In the genomic region with DNA sequence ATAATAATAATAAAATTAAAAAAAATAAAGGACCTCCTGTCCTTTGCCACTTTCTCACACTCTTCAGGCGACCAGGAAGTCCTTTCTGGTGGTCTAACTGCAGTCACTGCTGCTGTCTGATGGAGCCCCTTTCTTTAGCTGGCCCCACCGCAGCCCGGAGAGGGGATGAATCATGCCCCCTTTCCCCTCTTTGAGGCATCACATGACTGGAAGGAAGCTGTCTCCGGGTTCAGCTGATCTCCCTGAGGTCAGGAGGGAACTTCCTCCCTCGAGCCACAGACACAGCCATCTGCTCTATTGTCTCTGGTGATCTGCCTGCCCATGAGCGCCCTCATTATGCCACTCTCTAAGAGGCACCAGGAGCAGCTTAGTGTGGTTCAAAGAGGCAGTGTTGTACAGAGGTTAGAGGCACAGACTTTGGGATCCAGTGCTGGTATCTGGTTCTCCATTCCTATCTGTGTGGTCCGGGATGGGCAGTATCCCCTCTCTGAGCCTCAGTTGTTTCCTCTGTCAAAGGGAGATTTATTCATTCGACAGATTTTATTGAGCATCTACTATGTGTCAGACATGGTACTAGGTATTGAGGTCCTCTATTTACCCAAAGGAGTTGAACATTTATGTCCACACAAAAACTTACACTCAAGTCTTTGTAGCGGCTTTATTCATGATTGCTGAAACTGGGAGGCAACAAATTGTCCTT, we compare ENCODE assay signal across 8 cellular contexts. TPM values are rescaled to one million over a fixed set of nuclear protein-coding genes. Genes with fewer than 3 reads are reported as not detected.
DNase-seq lines count a peak whose midpoint lies in the region; ATAC-seq and TF ChIP-seq lines count a peak whose summit lies in the region.

No MANE protein-coding gene starts in this region.

- H3K4me3 ChIP-seq in NB4 (ENCODE audit: low read depth, low read length), result peak overlapping the region; percentile 38

- H3K27ac ChIP-seq in CD4-positive, alpha-beta T cell (ENCODE audit: low read depth, low read length), result peak overlapping the region; percentile 60

- peaks cover 38% of the 10 kb centered on the region for H3K36me3 Mint-ChIP-seq in CD4-positive, alpha-beta T cell (ENCODE audit: low read depth)
- peaks cover 30% of the 10 kb centered on the region for H3K36me3 Mint-ChIP-seq in activated CD8-positive, alpha-beta memory T cell treated with anti-CD3 and anti-CD28 coated beads, Interleukin-2, amount 10 ng/mL, durations not matched to agents 7 days and 5 days

- no peaks in the 10 kb centered on the region for H3K27me3 ChIP-seq in CD4-positive, alpha-beta T cell (ENCODE audit: control insufficient read depth, insufficient read depth, low read length)

- H3K9me3 ChIP-seq in CD4-positive, alpha-beta T cell (ENCODE audit: control insufficient read depth, low read length), result no peaks in the 10 kb centered on the region

- CTCF ChIA-PET in CD4-positive, alpha-beta T cell (lab: Charles Lee), result interaction anchor here (1.0 to 3.8 kb wide), 10 partner anchors 10 to 169 kb away, joined by 3 to 18 read pairs (median 6); partner anchors contain the start of genes SH2D3A, TRIP10 and VAV1
- CTCF ChIA-PET in activated CD8-positive, alpha-beta memory T cell treated with anti-CD3 and anti-CD28 coated beads, Interleukin-2, amount 10 ng/mL, durations not matched to agents 7 days and 5 days (lab: Charles Lee), result interaction anchor here (1.0 to 5.5 kb wide), 10 partner anchors 10 to 409 kb away, joined by 3 to 46 read pairs (median 4); partner anchors contain the start of genes GPR108, GTF2F1 and VAV1

- TF ChIP-seq POLR2A in NB4 (IDR thresholded peaks at IDR 0.05; ENCODE audit: extremely low read depth, insufficient read length), result no peak

- H3K9me3 Mint-ChIP-seq in CD4-positive, alpha-beta T cell, result no peaks in the 10 kb centered on the region
- no peaks in the 10 kb centered on the region for H3K9me3 Mint-ChIP-seq in activated CD8-positive, alpha-beta memory T cell treated with anti-CD3 and anti-CD28 coated beads, Interleukin-2, amount 10 ng/mL, durations not matched to agents 7 days and 5 days (ENCODE audit: low read depth)

- no peak for TF ChIP-seq CTCF in CD4-positive, alpha-beta T cell (IDR thresholded peaks at IDR 0.05)
- TF ChIP-seq CTCF in NB4 (IDR thresholded peaks at IDR 0.05; ENCODE audit: low read depth, low read length), result peak; percentile 16

- peak overlapping the region; percentile 88 for H3K4me3 Mint-ChIP-seq in CD4-positive, alpha-beta T cell
- H3K4me3 Mint-ChIP-seq in activated CD8-positive, alpha-beta memory T cell treated with anti-CD3 and anti-CD28 coated beads, Interleukin-2, amount 10 ng/mL, durations not matched to agents 7 days and 5 days, result peak overlapping the region; percentile 78

- DNase-seq in CD4-positive, alpha-beta T cell, result peak in 9 of 10 experiments; percentile 38 to 68 (median 48)
- DNase-seq in NB4 (ENCODE audit: low read depth) (peak; percentile 94), Right ventricle myocardium inferior (ENCODE audit: missing footprints) (no peak), DMS79 treated with DMSO at 0.1 percent for 48 hours (lab: John Stamatoyannopoulos, UW) (no peak), SW 1271 (lab: John Stamatoyannopoulos, UW) (no peak)
- peak; percentile 89 for DNase-seq in activated CD8-positive, alpha-beta memory T cell treated with anti-CD3 and anti-CD28 coated beads, Interleukin-2, amount 10 ng/mL, durations not matched to agents 7 days and 5 days
- DNase-seq in stimulated activated CD4-positive, alpha-beta T cell treated with anti-CD3 and anti-CD28 coated beads, TNF-alpha, amount 100 ng/mL, for 24 hours (ENCODE audit: low read depth in 3 of 3), result peak; percentile 41 to 73 (median 45)

- ATAC-seq in CD4-positive, alpha-beta T cell (ENCODE audit: poor library complexity), result peak; percentile 15
- peak; percentile 49 for ATAC-seq in GM21528 (IDR thresholded peaks at IDR 0.05; ENCODE audit: low FRiP score, unreplicated experiment)
- peak; percentile 59 for ATAC-seq in activated CD8-positive, alpha-beta memory T cell treated with anti-CD3 and anti-CD28 coated beads, Interleukin-2, amount 10 ng/mL, durations not matched to agents 7 days and 5 days
- peak; percentile 81 for ATAC-seq in Right ventricle myocardium inferior

- H3K4me1 Mint-ChIP-seq in CD4-positive, alpha-beta T cell (ENCODE audit: low read depth), result peaks cover 68% of the 10 kb centered on the region
- peaks cover 49% of the 10 kb centered on the region for H3K4me1 Mint-ChIP-seq in activated CD8-positive, alpha-beta memory T cell treated with anti-CD3 and anti-CD28 coated beads, Interleukin-2, amount 10 ng/mL, durations not matched to agents 7 days and 5 days

- no peaks in the 10 kb centered on the region for H3K27me3 Mint-ChIP-seq in CD4-positive, alpha-beta T cell
- H3K27me3 Mint-ChIP-seq in activated CD8-positive, alpha-beta memory T cell treated with anti-CD3 and anti-CD28 coated beads, Interleukin-2, amount 10 ng/mL, durations not matched to agents 7 days and 5 days, result no peaks in the 10 kb centered on the region

- POLR2A ChIA-PET in CD4-positive, alpha-beta T cell (lab: Charles Lee), result interaction anchor here (0.7 to 3.4 kb wide), 6 partner anchors 11 to 89 kb away, joined by 3 to 30 read pairs (median 6); partner anchors contain the start of genes GPR108, SH2D3A and VAV1

- intact Hi-C loops in CD4-positive, alpha-beta T cell (cut with DNase I, micrococcal nuclease), result loop anchor here in 1 of 2 experiments (5.0 kb wide), 1 partner anchor 60 kb away; no protein-coding TSS in a partner anchor
- intact Hi-C loops in Right ventricle myocardium inferior (cut with DNase I), result no loop called here

- peak overlapping the region; percentile 93 for H3K27ac Mint-ChIP-seq in CD4-positive, alpha-beta T cell
- H3K27ac Mint-ChIP-seq in activated CD8-positive, alpha-beta memory T cell treated with anti-CD3 and anti-CD28 coated beads, Interleukin-2, amount 10 ng/mL, durations not matched to agents 7 days and 5 days, result peak overlapping the region; percentile 90

RNA-seq across cellular contexts. Expression of gene VAV1, which starts 30.0 kb away (rescaled TPM):
- 10 to 100 TPM; 70.0 to 70.1 TPM for total RNA-seq in CD4-positive, alpha-beta T cell
- 100 to 1,000 TPM in 1 of 2 experiments, 10 to 100 TPM in 1; 98.5 to 114 TPM for total RNA-seq in activated CD8-positive, alpha-beta memory T cell treated with anti-CD3 and anti-CD28 coated beads, Interleukin-2, amount 10 ng/mL, durations not matched to agents 7 days and 5 days
- total RNA-seq in Right ventricle myocardium inferior, result 3.1 TPM

RNA-seq across cellular contexts. Expression of gene SH2D3A, which starts 35.3 kb away (rescaled TPM):
- total RNA-seq in CD4-positive, alpha-beta T cell, result 10 to 100 TPM; 39.2 to 41.3 TPM
- total RNA-seq in activated CD8-positive, alpha-beta memory T cell treated with anti-CD3 and anti-CD28 coated beads, Interleukin-2, amount 10 ng/mL, durations not matched to agents 7 days and 5 days, result 10 to 100 TPM; 13.8 to 22.3 TPM
- not detected for total RNA-seq in Right ventricle myocardium inferior

Comparison
In these comparisons a context has a peak if more than half of its experiments do, and no peak if none do; other contexts are left out.
1. ATAC-seq: peak in every context shown above with its lines; median percentile 81 in Right ventricle myocardium inferior; 59 in activated CD8-positive, alpha-beta memory T cell treated with anti-CD3 and anti-CD28 coated beads, Interleukin-2, amount 10 ng/mL, durations not matched to agents 7 days and 5 days; 49 in GM21528; 15 in CD4-positive, alpha-beta T cell.
2. DNase-seq: peak in CD4-positive, alpha-beta T cell (9 of 10), NB4 (single experiment), activated CD8-positive, alpha-beta memory T cell treated with anti-CD3 and anti-CD28 coated beads, Interleukin-2, amount 10 ng/mL, durations not matched to agents 7 days and 5 days (single experiment) and stimulated activated CD4-positive, alpha-beta T cell treated with anti-CD3 and anti-CD28 coated beads, TNF-alpha, amount 100 ng/mL, for 24 hours (3 of 3); none in Right ventricle myocardium inferior (single experiment), DMS79 treated with DMSO at 0.1 percent for 48 hours (single experiment) and SW 1271 (0 of 2).
3. RNA of gene VAV1, which starts 30.0 kb away (total RNA-seq): 98.5 to 114 TPM in activated CD8-positive, alpha-beta memory T cell treated with anti-CD3 and anti-CD28 coated beads, Interleukin-2, amount 10 ng/mL, durations not matched to agents 7 days and 5 days and 70.0 to 70.1 TPM in CD4-positive, alpha-beta T cell; 3.1 TPM in Right ventricle myocardium inferior (single experiment); every median in the first group is over 10 times any median in the second.
4. RNA of gene SH2D3A, which starts 35.3 kb away (total RNA-seq): 39.2 to 41.3 TPM in CD4-positive, alpha-beta T cell and 13.8 to 22.3 TPM in activated CD8-positive, alpha-beta memory T cell treated with anti-CD3 and anti-CD28 coated beads, Interleukin-2, amount 10 ng/mL, durations not matched to agents 7 days and 5 days; not detected in Right ventricle myocardium inferior (single experiment); every median in the first group is over 10 times any median in the second.